ENCODE assay signal across 11 cellular contexts in genomic region chr16:27721548-27722265, GRCh38.
DNase-seq lines count a peak whose midpoint lies in the region; ATAC-seq and TF ChIP-seq lines count a peak whose summit lies in the region.
"Had no signal": no experiment of that assay in that cellular context is flagged by ENCODE, and none has a peak within 500 bp of the region (broad histone marks: within the 10 kb centered on the region; RNA-seq: fewer than 3 reads in every experiment).

No MANE protein-coding gene starts in this region.

- H3K4me1 Mint-ChIP-seq in neural crest cell: peaks cover 76% of the 10 kb centered on the region
- H3K4me1 Mint-ChIP-seq: activated naive CD8-positive, alpha-beta T cell treated with anti-CD3 and anti-CD28 coated beads, Interleukin-2, amount 10 ng/mL, durations not matched to agents 7 days and 5 days had no signal

- no peaks in the 10 kb centered on the region for H3K9me3 Mint-ChIP-seq in neural crest cell
- H3K9me3 Mint-ChIP-seq: activated naive CD8-positive, alpha-beta T cell treated with anti-CD3 and anti-CD28 coated beads, Interleukin-2, amount 10 ng/mL, durations not matched to agents 7 days and 5 days; T-helper 1 cell treated with Interleukin-12 subunit alpha and Interleukin-12 subunit beta and Interleukin-4 antibody, amounts not matched to agents 30 μg/mL and 1 μg/mL, for 36 hours had no signal

- no peak for TF ChIP-seq CTCF in AG04450 (IDR thresholded peaks at IDR 0.05; ENCODE audit: low read depth, low read length)
- no peak for TF ChIP-seq CTCF in neural crest cell (conservative IDR thresholded peaks at IDR 0.05)

- H3K27ac Mint-ChIP-seq in neural crest cell (ENCODE audit: unreplicated experiment): peak overlapping the region; percentile 83
- H3K27ac Mint-ChIP-seq: activated naive CD8-positive, alpha-beta T cell treated with anti-CD3 and anti-CD28 coated beads, Interleukin-2, amount 10 ng/mL, durations not matched to agents 7 days and 5 days; T-helper 1 cell treated with Interleukin-12 subunit alpha and Interleukin-12 subunit beta and Interleukin-4 antibody, amounts not matched to agents 30 μg/mL and 1 μg/mL, for 36 hours had no signal

- CTCF ChIA-PET in AG04450 (lab: Charles Lee): interaction anchor here (1.2 kb wide), 1 partner anchor 27 kb away, joined by 4 read pairs; no protein-coding TSS in a partner anchor

- no peaks in the 10 kb centered on the region for H3K9me3 ChIP-seq in AG04450 (ENCODE audit: control insufficient read depth, insufficient read depth, low read length)

- no peaks in the 10 kb centered on the region for H3K27me3 Mint-ChIP-seq in neural crest cell (ENCODE audit: low read depth)
- H3K27me3 Mint-ChIP-seq: activated naive CD8-positive, alpha-beta T cell treated with anti-CD3 and anti-CD28 coated beads, Interleukin-2, amount 10 ng/mL, durations not matched to agents 7 days and 5 days had no signal

- DNase-seq in AG04450 (ENCODE audit: low read depth, low spot score) (peak; percentile 77), NCI-H82 (lab: John Stamatoyannopoulos, UW) (peak; percentile 92), fibroblast of gingiva (ENCODE audit: low read depth) (peak; percentile 99), neural crest cell (ENCODE audit: low read depth, low spot score) (no peak), NAMALWA (ENCODE audit: low spot score) (no peak)
- DNase-seq: activated naive CD8-positive, alpha-beta T cell treated with anti-CD3 and anti-CD28 coated beads, Interleukin-2, amount 10 ng/mL, durations not matched to agents 7 days and 5 days; NCI-H1417 had no signal

- peak overlapping the region; percentile 71 for H3K4me3 Mint-ChIP-seq in neural crest cell
- H3K4me3 Mint-ChIP-seq: activated naive CD8-positive, alpha-beta T cell treated with anti-CD3 and anti-CD28 coated beads, Interleukin-2, amount 10 ng/mL, durations not matched to agents 7 days and 5 days; T-helper 1 cell treated with Interleukin-12 subunit alpha and Interleukin-12 subunit beta and Interleukin-4 antibody, amounts not matched to agents 30 μg/mL and 1 μg/mL, for 36 hours had no signal

- no peak overlapping the region for H3K4me3 ChIP-seq in AG04450 (ENCODE audit: low read depth, low read length)

- peak overlapping the region; percentile 65 for H3K27ac ChIP-seq in AG04450 (ENCODE audit: low read depth, low read length)

- no peaks in the 10 kb centered on the region for H3K27me3 ChIP-seq in AG04450 (ENCODE audit: control insufficient read depth, insufficient read depth, low read length)

- ATAC-seq in HG02763 (IDR thresholded peaks at IDR 0.05; ENCODE audit: unreplicated experiment): no peak
- ATAC-seq in HG02623 (IDR thresholded peaks at IDR 0.05; ENCODE audit: unreplicated experiment): no peak
- no peak for ATAC-seq in HG02973 (IDR thresholded peaks at IDR 0.05; ENCODE audit: unreplicated experiment)

- POLR2A ChIA-PET in AG04450 (lab: Yijun Ruan, JAX): no interaction called here

- peaks cover 26% of the 10 kb centered on the region for H3K36me3 Mint-ChIP-seq in neural crest cell (ENCODE audit: low read depth)
- H3K36me3 Mint-ChIP-seq: activated naive CD8-positive, alpha-beta T cell treated with anti-CD3 and anti-CD28 coated beads, Interleukin-2, amount 10 ng/mL, durations not matched to agents 7 days and 5 days had no signal

Comparison
In these comparisons a context has a peak if more than half of its experiments do, and no peak if none do; other contexts are left out.
1. DNase-seq: peak in AG04450 (single experiment), NCI-H82 (single experiment) and fibroblast of gingiva (single experiment); none in neural crest cell (single experiment) and NAMALWA (single experiment).